ENCODE assay signal across 22 cellular contexts in the genomic region with DNA sequence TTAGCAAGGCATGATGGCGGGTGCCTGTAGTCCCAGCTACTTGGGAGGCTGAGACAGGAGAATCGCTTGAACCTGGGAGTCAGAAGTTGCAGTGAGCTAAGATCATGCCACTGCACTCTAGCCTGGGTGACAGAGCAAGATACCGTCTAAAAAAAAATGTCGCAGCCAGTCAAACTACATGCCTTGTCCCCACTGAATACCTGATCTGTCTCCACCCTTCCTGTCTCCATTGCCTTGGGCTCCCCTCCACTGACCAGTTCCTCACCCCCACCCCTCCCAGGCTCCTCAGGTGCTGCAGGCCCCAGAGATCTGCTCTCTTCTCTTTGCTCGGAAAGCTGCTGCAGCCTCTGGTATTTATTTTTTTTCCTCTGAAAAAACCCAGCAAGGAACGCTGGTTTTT. TPM values are rescaled to one million over a fixed set of nuclear protein-coding genes. Genes with fewer than 3 reads are reported as not detected.
DNase-seq lines count a peak whose midpoint lies in the region; ATAC-seq, FAIRE-seq and TF ChIP-seq lines count a peak whose summit lies in the region.
"Had no signal": no experiment of that assay in that cellular context is flagged by ENCODE, and none has a peak within 500 bp of the region (broad histone marks: within the 10 kb centered on the region; RNA-seq: fewer than 3 reads in every experiment).

No MANE protein-coding gene starts in this region.

- H3F3A ChIP-seq in Loucy (ENCODE audit: low read depth) = no peaks in the 10 kb centered on the region

- H3K27me3 Mint-ChIP-seq in activated T-cell treated with anti-CD3 and anti-CD28 coated beads, Interleukin-2, amount 50 U/mL, for 4 hours (ENCODE audit: low read depth) = no peaks in the 10 kb centered on the region

- H4K20me1 ChIP-seq in Loucy (ENCODE audit: insufficient read depth, low read length, poor library complexity, severe bottlenecking) (peaks cover 79% of the 10 kb centered on the region), GM12878 (ENCODE audit: control insufficient read depth, insufficient read depth) (peaks cover 25% of the 10 kb centered on the region)

- BruUV-seq in GM12878 (replicated peaks; lab: Mats Ljungman, UMichigan) = no TSS peak

- SMC1A ChIA-PET in GM12878 (lab: Charles Lee; ENCODE audit: uncharacterized antibody, unreplicated experiment) = no interaction called here

- FAIRE-seq in GM12878 (lab: Jason Lieb, UNC) = no peak
- FAIRE-seq: frontal cortex had no signal

- H3K4me1 Mint-ChIP-seq in activated T-cell treated with anti-CD3 and anti-CD28 coated beads, Interleukin-2, amount 50 U/mL, for 4 hours (ENCODE audit: low read depth) = peaks cover 83% of the 10 kb centered on the region

- H3K79me2 ChIP-seq in Loucy (ENCODE audit: insufficient read depth, low read length) = peaks cover 92% of the 10 kb centered on the region
- peaks cover 90% of the 10 kb centered on the region for H3K79me2 ChIP-seq in GM12878 (ENCODE audit: control insufficient read depth, insufficient read depth, low read length)

- in situ Hi-C loops in GM12878 (cut with MboI) = no loop called here

- peak overlapping the region; percentile 24 for H3K9ac ChIP-seq in Loucy (ENCODE audit: low read depth, low read length, poor library complexity, severe bottlenecking)
- H3K9ac ChIP-seq in GM12878 (ENCODE audit: control insufficient read depth, insufficient read depth, low read length) = no peak overlapping the region

- DNase-seq in activated T-cell treated with anti-CD3 and anti-CD28 coated beads, Interleukin-2, amount 50 U/mL, for 1 hour = peak; percentile 11
- DNase-seq in activated T-cell treated with anti-CD3 and anti-CD28 coated beads, Interleukin-2, amount 50 U/mL, for 4 hours = no peak
- DNase-seq in GM12878 (ENCODE audit: low read depth, low spot score) (no peak), spleen (peak; percentile 31), vagina (ENCODE audit: extremely low spot score in 2 of 2) (no peak), SKM-1 (lab: John Stamatoyannopoulos, UW; ENCODE audit: unreplicated experiment) (no peak)
- DNase-seq: ACHN; activated CD4-positive, alpha-beta T cell treated with anti-CD3 and anti-CD28 coated beads, Interleukin-2, amount 50 U/mL, for 48 hours; dermis blood vessel endothelial cell; DMS79; erythroblast; GOT3; left cardiac atrium; NCI-H1417 treated with DMSO at 0.1 percent for 48 hours; NCI-H2171 treated with DMSO at 0.1 percent for 48 hours; NCI-H774; transverse colon had no signal

- ATAC-seq in activated T-cell treated with anti-CD3 and anti-CD28 coated beads, Interleukin-2, amount 50 U/mL, for 4 hours = no peak
- no peak for ATAC-seq in GM12878
- ATAC-seq in HG03095 (IDR thresholded peaks at IDR 0.05; ENCODE audit: unreplicated experiment) = no peak
- ATAC-seq: left cardiac atrium had no signal

- TF ChIP-seq POLR2A in GM12878 (IDR thresholded peaks at IDR 0.05; ENCODE audit: low read depth, low read length) = no peak
- no peak for TF ChIP-seq POLR2A in spleen (IDR thresholded peaks at IDR 0.05)
- TF ChIP-seq POLR2A in vagina (IDR thresholded peaks at IDR 0.05) = no peak

- H3K27ac ChIP-seq in GM12878 (ENCODE audit: control insufficient read depth, insufficient read depth) = no peak overlapping the region
- peak overlapping the region in 3 of 8 donors; percentile 40 to 87 (median 75) for H3K27ac ChIP-seq in spleen
- no peak overlapping the region for H3K27ac ChIP-seq in vagina
- H3K27ac ChIP-seq: breast epithelium, transverse colon had no signal

- H3K27me3 ChIP-seq in Loucy (ENCODE audit: insufficient read depth, low read length, poor library complexity, severe bottlenecking) (no peaks in the 10 kb centered on the region), GM12878 (replicated peaks in 1 of 2; ENCODE audit: control insufficient read depth in 2 of 2, insufficient read depth in 2 of 2, low read length in 1 of 2) (no peaks in the 10 kb centered on the region), spleen (replicated peaks in 1 of 7) (no peaks in the 10 kb centered on the region), vagina (no peaks in the 10 kb centered on the region)
- H3K27me3 ChIP-seq: breast epithelium, transverse colon had no signal

- intact Hi-C loops in GM12878 (cut with micrococcal nuclease; ENCODE audit: unreplicated experiment) (no loop called here), spleen (cut with DNase I; ENCODE audit: low total_unique reads) (no loop called here), vagina (cut with DNase I) (no loop called here)

- H3K36me3 ChIP-seq in Loucy (ENCODE audit: insufficient read depth, low read length) = peaks cover 4% of the 10 kb centered on the region; the same call in 1 of the 2 replicates
- H3K36me3 ChIP-seq in GM12878 (ENCODE audit: control insufficient read depth in 2 of 2, insufficient read depth in 2 of 2, low read length in 1 of 2) = peaks cover 13 to 16% of the 10 kb centered on the region in 2 experiments
- H3K36me3 ChIP-seq in spleen = peaks cover 0 to 40% (median 9%) of the 10 kb centered on the region in 6 donors
- no peaks in the 10 kb centered on the region for H3K36me3 ChIP-seq in vagina
- H3K36me3 ChIP-seq: breast epithelium, transverse colon had no signal

- no peaks in the 10 kb centered on the region for H3K9me2 ChIP-seq in Loucy (replicated peaks; ENCODE audit: low read depth, low read length)

- H2AFZ ChIP-seq in Loucy (ENCODE audit: low read length) = no peak overlapping the region
- no peak overlapping the region for H2AFZ ChIP-seq in GM12878 (ENCODE audit: control insufficient read depth, low read depth, low read length)

- peaks cover 19% of the 10 kb centered on the region for H3K36me3 Mint-ChIP-seq in activated T-cell treated with anti-CD3 and anti-CD28 coated beads, Interleukin-2, amount 50 U/mL, for 4 hours (ENCODE audit: insufficient read depth)

- CTCF ChIA-PET in GM12878 (lab: Yijun Ruan, JAX) = interaction anchor here (13.8 kb wide), 1 partner anchor 41 kb away, joined by 195 read pairs; no protein-coding TSS in a partner anchor

- POLR2A ChIA-PET in GM12878 (lab: Charles Lee) = no interaction called here

- 90% methylated on average over 6 of the region's 6 CpGs for WGBS in GM12878 (ENCODE audit: insufficient coverage, insufficient replicate concordance, low lambda C conversion rate, missing lambda C conversion rate)
- 76 to 92% (median 83%) methylated on average over 6 of the region's 6 CpGs for WGBS in spleen, 5 donors

- H3K4me2 ChIP-seq in Loucy (ENCODE audit: low read depth, low read length, poor library complexity, severe bottlenecking) = peak overlapping the region; percentile 100
- peak overlapping the region; percentile 70 for H3K4me2 ChIP-seq in GM12878 (ENCODE audit: control insufficient read depth, insufficient read depth)

- RAD21 ChIA-PET in GM12878 (lab: Charles Lee; ENCODE audit: unreplicated experiment) = interaction anchor here (1.6 kb wide), 1 partner anchor 40 kb away, joined by 4 read pairs; no protein-coding TSS in a partner anchor

- H3K9me3 Mint-ChIP-seq in activated T-cell treated with anti-CD3 and anti-CD28 coated beads, Interleukin-2, amount 50 U/mL, for 4 hours = no peaks in the 10 kb centered on the region

- H3K9me3 ChIP-seq in Loucy (ENCODE audit: insufficient read depth, low read depth, low read length) = no peaks in the 10 kb centered on the region
- no peaks in the 10 kb centered on the region for H3K9me3 ChIP-seq in GM12878 (replicated peaks; ENCODE audit: control insufficient read depth, insufficient read depth, low read length)
- no peaks in the 10 kb centered on the region for H3K9me3 ChIP-seq in spleen
- no peaks in the 10 kb centered on the region for H3K9me3 ChIP-seq in vagina
- H3K9me3 ChIP-seq: breast epithelium, transverse colon had no signal

- H3K4me1 ChIP-seq in Loucy (ENCODE audit: insufficient read depth, low read length, poor library complexity, severe bottlenecking) = peaks cover 79% of the 10 kb centered on the region
- peaks cover 37% of the 10 kb centered on the region for H3K4me1 ChIP-seq in GM12878 (ENCODE audit: control insufficient read depth, insufficient read depth, low read length)
- H3K4me1 ChIP-seq in spleen = peaks cover 57 to 100% (median 87%) of the 10 kb centered on the region in 6 donors
- no peaks in the 10 kb centered on the region for H3K4me1 ChIP-seq in vagina
- H3K4me1 ChIP-seq: breast epithelium had no signal

- H3K4me3 Mint-ChIP-seq in activated T-cell treated with anti-CD3 and anti-CD28 coated beads, Interleukin-2, amount 50 U/mL, for 4 hours = no peak overlapping the region

- TF ChIP-seq RAD21 in GM12878 (IDR thresholded peaks at IDR 0.05; ENCODE audit: insufficient read depth, low read depth, low read length) = no peak

- TF ChIP-seq EP300 in GM12878 (IDR thresholded peaks at IDR 0.05; ENCODE audit: borderline replicate concordance in 1 of 2, control insufficient read depth in 1 of 2, low read depth in 2 of 2, low read length in 2 of 2) = no peak

- TF ChIP-seq CTCF in Loucy (conservative IDR thresholded peaks at IDR 0.05; ENCODE audit: low read length) = no peak
- TF ChIP-seq CTCF in GM12878 (IDR thresholded peaks at IDR 0.05 in 2 of 3, conservative IDR thresholded peaks at IDR 0.05 in 1 of 3; ENCODE audit: control insufficient read depth in 2 of 3, extremely low read depth in 1 of 3, insufficient read depth in 1 of 3, low read depth in 3 of 3, low read length in 3 of 3) = no peak
- no peak for TF ChIP-seq CTCF in spleen (IDR thresholded peaks at IDR 0.05 in 8 of 11, conservative IDR thresholded peaks at IDR 0.05 in 3 of 11)
- TF ChIP-seq CTCF in vagina (IDR thresholded peaks at IDR 0.05) = no peak

- H3K4me3 ChIP-seq in Loucy (ENCODE audit: low read length, poor library complexity, severe bottlenecking) = peak overlapping the region; percentile 48
- H3K4me3 ChIP-seq in GM12878 = peak overlapping the region; percentile 95
- no peak overlapping the region for H3K4me3 ChIP-seq in spleen
- no peak overlapping the region for H3K4me3 ChIP-seq in vagina
- H3K4me3 ChIP-seq: breast epithelium, transverse colon had no signal

RNA-seq across cellular contexts. Expression of a gene that starts 4.3 kb away (rescaled TPM):
- total RNA-seq in activated T-cell treated with anti-CD3 and anti-CD28 coated beads, Interleukin-2, amount 50 U/mL, for 4 hours = 100 to 1,000 TPM; 155 to 172 (median 164) TPM
- total RNA-seq in GM12878 (2013; cell fraction: nucleolus; rRNA removed) = 168 and 195 TPM in 2 replicates
- total RNA-seq in GM12878 (2014; rRNA removed) = 96.0 and 98.5 TPM in 2 replicates
- total RNA-seq in GM12878 (2014; rRNA removed; fragmentation: Illumina TruSeq; extraction: Trizol) = 42.6 and 42.8 TPM in 2 replicates
- 114 and 117 TPM in 2 replicates for total RNA-seq in GM12878 (2021)
- polyA plus RNA-seq in GM12878 (2011; ENCODE audit: low read depth) = 26.5 TPM
- polyA plus RNA-seq in GM12878 (2011; rRNA removed) = 13.6 and 27.4 TPM in 2 replicates
- 29.5 and 30.9 TPM in 2 replicates for polyA plus RNA-seq in GM12878 (2011; cell fraction: cytosol; rRNA removed)
- polyA plus RNA-seq in GM12878 (2011; cell fraction: nucleus; rRNA removed) = 145 and 151 TPM in 2 replicates
- polyA plus RNA-seq in GM12878 (2012) = 55.8 and 60.1 TPM in 2 replicates
- 20.8 and 48.3 TPM in 2 replicates for polyA plus RNA-seq in GM12878 (2014; fragmentation: Illumina TruSeq; extraction: Trizol)
- polyA plus RNA-seq in GM12878 (2014; fragmentation: Nextera tagmentation; extraction: Ambion mirVana) = 1 to 10 TPM in 1 of 2 experiments, under 1 TPM in 1; 0.68 to 1.7 TPM
- polyA plus RNA-seq in GM12878 (2014; rRNA removed) = 47.9 and 59.7 TPM in 2 replicates
- 10 to 100 TPM; 23.7 to 25.9 TPM for polyA plus RNA-seq in GM12878 (2016; fragmentation: Nextera tagmentation; extraction: Ambion mirVana)
- 66.3 and 101 TPM in 2 replicates for polyA minus RNA-seq in GM12878 (2011; rRNA and poly(A)+ RNA removed)
- 29.9 and 34.2 TPM in 2 replicates for polyA minus RNA-seq in GM12878 (2011; cell fraction: cytosol; rRNA and poly(A)+ RNA removed)
- polyA minus RNA-seq in GM12878 (2011; cell fraction: nucleus; rRNA and poly(A)+ RNA removed) = 65.5 and 85.2 TPM in 2 replicates
- 100 to 1,000 TPM in 4 of 7 donors, 10 to 100 TPM in 3; 73.1 to 154 (median 106) TPM for total RNA-seq in spleen
- 10 to 100 TPM; 43.9 to 75.8 (median 74.3) TPM for polyA plus RNA-seq in spleen
- 39.0 TPM for total RNA-seq in vagina

RNA-seq across cellular contexts. Expression of a gene that starts 50.7 kb away (rescaled TPM):
- total RNA-seq in activated T-cell treated with anti-CD3 and anti-CD28 coated beads, Interleukin-2, amount 50 U/mL, for 4 hours = 1 to 10 TPM; 1.2 to 2.5 (median 1.8) TPM
- total RNA-seq in GM12878 (2013; cell fraction: nucleolus; rRNA removed) = not detected in 2 replicates
- total RNA-seq in GM12878 (2014; rRNA removed) (not detected in 2 replicates), GM12878 (2014; rRNA removed; fragmentation: Illumina TruSeq; extraction: Trizol) (not detected in 2 replicates), GM12878 (2021) (not detected in 2 replicates), spleen (10 to 100 TPM in 6 of 7 donors, 1 to 10 TPM in 1; 6.3 to 53.9 (median 21.2) TPM), vagina (253 TPM)
- not detected for polyA plus RNA-seq in GM12878 (2011; ENCODE audit: low read depth)
- polyA plus RNA-seq in GM12878 (2011; rRNA removed) (0.04 TPM in 1 of 2 replicates, not detected in the other), GM12878 (2014; fragmentation: Illumina TruSeq; extraction: Trizol) (0.04 and 0.43 TPM in 2 replicates), GM12878 (2014; fragmentation: Nextera tagmentation; extraction: Ambion mirVana) (under 1 TPM in 1 of 2 experiments, not detected in 1; 0.04 TPM), GM12878 (2014; rRNA removed) (not detected in 2 replicates), GM12878 (2016; fragmentation: Nextera tagmentation; extraction: Ambion mirVana) (not detected), spleen (10 to 100 TPM in 1 of 3 donors, 1 to 10 TPM in 2; 1.9 to 11.1 (median 5.9) TPM)
- not detected in 2 replicates for polyA plus RNA-seq in GM12878 (2011; cell fraction: cytosol; rRNA removed)
- not detected in 2 replicates for polyA plus RNA-seq in GM12878 (2011; cell fraction: nucleus; rRNA removed)
- polyA plus RNA-seq in GM12878 (2012) = not detected in 2 replicates
- 0.59 TPM in 1 of 2 replicates, not detected in the other for polyA minus RNA-seq in GM12878 (2011; rRNA and poly(A)+ RNA removed)
- polyA minus RNA-seq in GM12878 (2011; cell fraction: cytosol; rRNA and poly(A)+ RNA removed) = not detected in 2 replicates
- not detected in 2 replicates for polyA minus RNA-seq in GM12878 (2011; cell fraction: nucleus; rRNA and poly(A)+ RNA removed)
- total RNA-seq: frontal cortex, SK-MEL-5 had no signal

Comparison
In these comparisons a context has a peak if more than half of its experiments do, and no peak if none do; other contexts are left out.
1. DNase-seq: peak in activated T-cell treated with anti-CD3 and anti-CD28 coated beads, Interleukin-2, amount 50 U/mL, for 1 hour (single experiment) and spleen (single experiment); none in activated T-cell treated with anti-CD3 and anti-CD28 coated beads, Interleukin-2, amount 50 U/mL, for 4 hours (single experiment), GM12878 (single experiment), vagina (0 of 2) and SKM-1 (single experiment).
2. H3K4me3 ChIP-seq: peak in Loucy (single experiment) and GM12878 (single experiment); none in spleen (0 of 8) and vagina (0 of 2).